ENCODE assay signal across 32 cellular contexts in genomic region chr11:76268498-76268897, GRCh38.
"Had no signal": no experiment of that assay in that cellular context is flagged by ENCODE, and none has a peak within 500 bp of the region (broad histone marks: within the 10 kb centered on the region; RNA-seq: fewer than 3 reads in every experiment).

No MANE protein-coding gene starts in this region.

- H3K4me1 ChIP-seq: body of pancreas, foreskin keratinocyte, gastrocnemius medialis had no signal

- ATAC-seq: activated CD4-positive, CD25-positive, alpha-beta regulatory T cell treated with anti-CD3 and anti-CD28 coated beads, Interleukin-2, amount 50 U/mL, for 24 hours; activated CD8-positive, alpha-beta memory T cell treated with anti-CD3 and anti-CD28 coated beads, Interleukin-2, amount 10 ng/mL, durations not matched to agents 7 days and 5 days; activated CD8-positive, alpha-beta T cell treated with anti-CD3 and anti-CD28 coated beads, Interleukin-2, amount 10 ng/mL, durations not matched to agents 7 days and 5 days; activated naive CD8-positive, alpha-beta T cell treated with anti-CD3 and anti-CD28 coated beads, Interleukin-2, amount 50 U/mL, for 24 hours; body of pancreas; effector memory CD8-positive, alpha-beta T cell; foreskin keratinocyte; T-helper 17 cell had no signal

- DNase-seq: activated B cell treated with CpG ODN at 0.5 μM for 24 hours; activated CD4-positive, alpha-beta memory T cell treated with anti-CD3 and anti-CD28 coated beads for 36 hours; activated CD4-positive, alpha-beta T cell treated with anti-CD3 and anti-CD28 coated beads, Interleukin-2, amount 10 ng/mL, durations not matched to agents 24 days and 14 days; activated CD8-positive, alpha-beta memory T cell treated with anti-CD3 and anti-CD28 coated beads, Interleukin-2, amount 10 ng/mL, durations not matched to agents 7 days and 5 days; activated CD8-positive, alpha-beta memory T cell treated with anti-CD3 and anti-CD28 coated beads, Interleukin-2, amount 50 U/mL, for 4 hours; activated CD8-positive, alpha-beta T cell treated with anti-CD3 and anti-CD28 coated beads, Interleukin-2, amount 10 ng/mL, durations not matched to agents 7 days and 5 days; activated effector memory CD4-positive, alpha-beta T cell treated with anti-CD3 and anti-CD28 coated beads, Interleukin-2, amount 50 U/mL, for 16 hours; activated naive CD4-positive, alpha-beta T cell treated with anti-CD3 and anti-CD28 coated beads for 36 hours; activated naive CD8-positive, alpha-beta T cell treated with anti-CD3 and anti-CD28 coated beads for 36 hours; activated naive CD8-positive, alpha-beta T cell treated with anti-CD3 and anti-CD28 coated beads, Interleukin-2, amount 50 U/mL, for 24 hours; activated T-cell treated with anti-CD3 and anti-CD28 coated beads, Interleukin-2, amount 50 U/mL, for 1 hour; activated T-cell treated with anti-CD3 and anti-CD28 coated beads, Interleukin-2, amount 50 U/mL, for 48 hours; amygdala; aorta; cortex of kidney; dermis blood vessel endothelial cell; effector CD4-positive, alpha-beta T cell; effector memory CD8-positive, alpha-beta T cell; erythroblast; foreskin keratinocyte; glutamatergic neuron; heart left ventricle; T-helper 1 cell; T-helper 17 cell; T1000; WERI-Rb-1 had no signal

- FAIRE-seq: colon had no signal

- H3K27ac ChIP-seq: body of pancreas, foreskin keratinocyte, heart left ventricle, WERI-Rb-1 had no signal

- H3K36me3 ChIP-seq: adrenal gland, esophagus muscularis mucosa, gastrocnemius medialis, heart left ventricle, WERI-Rb-1 had no signal

- H3K27me3 ChIP-seq: adrenal gland, body of pancreas, esophagus muscularis mucosa, gastrocnemius medialis, heart left ventricle had no signal

- H3K4me3 ChIP-seq: adrenal gland, body of pancreas, esophagus muscularis mucosa, gastrocnemius medialis, heart left ventricle had no signal

- H3K9me3 ChIP-seq: adrenal gland, body of pancreas, esophagus muscularis mucosa, gastrocnemius medialis had no signal
